ENCODE assay signal across 24 cellular contexts in the genomic region with DNA sequence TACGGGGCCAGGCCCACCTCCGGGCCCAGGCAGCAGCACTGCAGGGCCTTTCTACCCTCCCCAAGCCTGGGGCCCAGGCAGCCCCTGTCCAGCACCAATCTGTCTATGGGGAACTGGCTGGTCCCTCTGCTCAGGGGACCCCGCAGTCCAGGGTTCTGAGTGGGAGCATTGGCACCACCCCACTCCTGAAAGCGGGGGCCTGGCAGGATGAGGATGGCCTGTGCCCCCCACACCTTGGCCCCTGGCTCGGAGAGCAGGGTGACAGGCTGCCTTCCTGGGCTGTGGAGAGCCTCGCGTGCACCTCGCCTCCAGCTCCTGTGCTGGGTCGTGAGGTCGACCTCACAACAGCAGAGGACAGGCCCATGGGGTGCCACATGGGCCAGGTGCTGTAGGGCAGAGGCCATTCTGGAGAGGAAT. TPM values are rescaled to one million over a fixed set of nuclear protein-coding genes. Genes with fewer than 3 reads are reported as not detected.
"Had no signal": no experiment of that assay in that cellular context is flagged by ENCODE, and none has a peak within 500 bp of the region (broad histone marks: within the 10 kb centered on the region; RNA-seq: fewer than 3 reads in every experiment).

No MANE protein-coding gene starts in this region.

- H3K27ac ChIP-seq: adrenal gland, testis had no signal

- ATAC-seq: effector memory CD8-positive, alpha-beta T cell; esophagus mucosa had no signal

- H3K9me3 Mint-ChIP-seq: activated T-cell treated with anti-CD3 and anti-CD28 coated beads, Interleukin-2, amount 50 U/mL, for 4 hours; activated T-helper 2 cell treated with anti-CD3 and anti-CD28 coated beads, Interferon-gamma antibody, Interleukin-2, Interleukin-4, amounts not matched to agents 10 μg/mL and 5 μg/mL and 100 μg/mL, durations not matched to agents 14 hours and 24 hours and 36 hours; effector memory CD8-positive, alpha-beta T cell; memory B cell; nephron; stimulated activated naive B cell treated with anti-CD40 and anti-IgM and Interleukin-4, amounts not matched to agents 10 μg/mL and 1 μg/mL and 100 μg/mL, for 72 hours had no signal

- H3K27ac Mint-ChIP-seq: activated naive CD8-positive, alpha-beta T cell; activated T-helper 2 cell treated with anti-CD3 and anti-CD28 coated beads, Interferon-gamma antibody, Interleukin-2, Interleukin-4, amounts not matched to agents 10 μg/mL and 5 μg/mL and 100 μg/mL, durations not matched to agents 14 hours and 24 hours and 36 hours; effector memory CD8-positive, alpha-beta T cell; memory B cell; nephron had no signal

- H3K4me1 Mint-ChIP-seq: nephron had no signal

- H3K4me3 Mint-ChIP-seq: activated naive CD8-positive, alpha-beta T cell; activated T-cell treated with anti-CD3 and anti-CD28 coated beads, Interleukin-2, amount 50 U/mL, for 4 hours; effector memory CD8-positive, alpha-beta T cell; memory B cell; stimulated activated naive B cell treated with anti-CD40 and anti-IgM and Interleukin-4, amounts not matched to agents 10 μg/mL and 1 μg/mL and 100 μg/mL, for 72 hours had no signal

- DNase-seq: activated CD4-positive, alpha-beta T cell treated with anti-CD3 and anti-CD28 coated beads for 4 hours; activated CD4-positive, alpha-beta T cell treated with anti-CD3 and anti-CD28 coated beads, Interleukin-2, amount 50 U/mL, for 48 hours; activated CD4-positive, CD25-positive, alpha-beta regulatory T cell; activated CD8-positive, alpha-beta memory T cell treated with anti-CD3 and anti-CD28 coated beads, Interleukin-2, amount 50 U/mL, for 48 hours; activated naive CD4-positive, alpha-beta T cell; activated T-cell treated with anti-CD3 and anti-CD28 coated beads, Interleukin-2, amount 50 U/mL, for 4 hours; adrenal gland; central memory CD4-positive, alpha-beta T cell; effector memory CD8-positive, alpha-beta T cell; glutamatergic neuron; hippocampal formation; occipital lobe; stimulated activated CD4-positive, alpha-beta T cell treated with anti-CD3 and anti-CD28 coated beads, Interleukin-2, amount 100 ng/mL, for 48 hours; stimulated activated CD8-positive, alpha-beta memory T cell treated with anti-CD3 and anti-CD28 coated beads, Interleukin-4, amount 100 ng/mL, for 48 hours; stimulated activated naive B cell treated with anti-CD40 and anti-IgM and Interleukin-4, amounts not matched to agents 10 μg/mL and 1 μg/mL and 100 μg/mL, for 72 hours; T1000; testis; trophoblast cell had no signal

RNA-seq across cellular contexts. Expression of a gene that starts 1.4 kb away (rescaled TPM):
- total RNA-seq: dermis microvascular lymphatic vessel endothelial cell had no signal
